In the genomic region with DNA sequence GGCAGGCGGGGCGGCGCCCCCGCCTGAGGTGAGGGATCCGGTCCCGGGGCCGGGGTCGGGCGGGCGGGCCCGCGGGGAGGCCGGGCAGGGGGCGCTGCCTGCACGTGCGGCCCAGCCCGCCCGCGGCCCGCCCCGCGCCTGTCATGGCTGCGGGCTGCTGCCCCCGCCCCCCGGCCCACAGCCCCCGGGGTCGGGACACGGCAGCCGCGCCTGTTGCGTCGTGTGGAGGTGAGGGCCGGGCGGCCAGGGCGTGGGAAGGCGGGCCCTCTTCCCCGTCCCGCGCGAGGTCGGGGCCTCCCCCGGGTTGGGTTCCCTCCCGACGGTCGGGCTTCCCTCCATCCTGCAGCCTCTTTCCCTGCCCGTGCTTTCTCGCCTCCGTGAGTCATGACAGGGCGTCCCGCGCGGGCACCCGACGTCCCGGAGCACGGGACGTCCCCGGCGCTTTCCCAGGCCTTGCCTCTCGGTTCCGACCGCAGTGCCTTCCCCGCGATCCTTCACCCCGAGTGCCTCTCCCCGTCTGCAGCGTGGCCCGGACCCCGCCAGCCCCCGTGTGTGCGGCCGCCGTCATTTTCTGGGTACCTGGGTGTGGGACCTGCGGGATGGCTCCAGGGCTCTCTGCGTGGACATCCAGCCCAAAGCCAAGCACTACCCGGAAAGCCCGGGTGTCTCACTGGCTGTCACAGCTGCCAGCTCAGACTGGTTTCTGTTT, we compare ENCODE assay signal across 8 cellular contexts.
DNase-seq lines count a peak whose midpoint lies in the region; ATAC-seq and TF ChIP-seq lines count a peak whose summit lies in the region.

No MANE protein-coding gene starts in this region.

- peaks cover 9% of the 10 kb centered on the region for H3K4me1 Mint-ChIP-seq in activated CD8-positive, alpha-beta T cell treated with anti-CD3 and anti-CD28 coated beads, Interleukin-2, amount 10 ng/mL, durations not matched to agents 7 days and 5 days (ENCODE audit: low read depth)

- no peaks in the 10 kb centered on the region for H3K9me3 Mint-ChIP-seq in activated CD8-positive, alpha-beta T cell treated with anti-CD3 and anti-CD28 coated beads, Interleukin-2, amount 10 ng/mL, durations not matched to agents 7 days and 5 days (ENCODE audit: insufficient read depth)

- H3K36me3 Mint-ChIP-seq in activated CD8-positive, alpha-beta T cell treated with anti-CD3 and anti-CD28 coated beads, Interleukin-2, amount 10 ng/mL, durations not matched to agents 7 days and 5 days (ENCODE audit: low read depth) = peaks cover 4% of the 10 kb centered on the region

- H3K27me3 Mint-ChIP-seq in activated CD8-positive, alpha-beta T cell treated with anti-CD3 and anti-CD28 coated beads, Interleukin-2, amount 10 ng/mL, durations not matched to agents 7 days and 5 days (ENCODE audit: low read depth) = no peaks in the 10 kb centered on the region

- peak overlapping the region; percentile 87 for H3K27ac Mint-ChIP-seq in activated CD8-positive, alpha-beta T cell treated with anti-CD3 and anti-CD28 coated beads, Interleukin-2, amount 10 ng/mL, durations not matched to agents 7 days and 5 days

- no peaks in the 10 kb centered on the region for H3K36me3 ChIP-seq in BJ (ENCODE audit: control insufficient read depth, insufficient read depth, low read length)

- CTCF ChIA-PET in BJ (lab: Yijun Ruan, JAX) = interaction anchor here (0.7 to 1.0 kb wide), 3 partner anchors 24 to 89 kb away, joined by 3 to 4 read pairs (median 3); a partner anchor contains a TSS
- CTCF ChIA-PET in activated CD8-positive, alpha-beta T cell treated with anti-CD3 and anti-CD28 coated beads, Interleukin-2, amount 10 ng/mL, durations not matched to agents 7 days and 5 days (lab: Charles Lee) = interaction anchor here (1.0 to 1.5 kb wide), 3 partner anchors 14 to 77 kb away, joined by 3 to 4 read pairs (median 3); a partner anchor contains a TSS

- ATAC-seq in GM19395 (IDR thresholded peaks at IDR 0.05; ENCODE audit: unreplicated experiment) = peak; percentile 24
- ATAC-seq in activated CD8-positive, alpha-beta T cell treated with anti-CD3 and anti-CD28 coated beads, Interleukin-2, amount 10 ng/mL, durations not matched to agents 7 days and 5 days = peak; percentile 18

- peak overlapping the region; percentile 56 for H3K4me3 ChIP-seq in BJ (ENCODE audit: low read depth, low read length)

- TF ChIP-seq CTCF in BJ (IDR thresholded peaks at IDR 0.05; ENCODE audit: insufficient read depth, low read depth, low read length) = no peak

- H3K4me3 Mint-ChIP-seq in activated CD8-positive, alpha-beta T cell treated with anti-CD3 and anti-CD28 coated beads, Interleukin-2, amount 10 ng/mL, durations not matched to agents 7 days and 5 days = peak overlapping the region; percentile 88

- H3K27me3 ChIP-seq in BJ (ENCODE audit: control insufficient read depth, insufficient read depth, low read length) = no peaks in the 10 kb centered on the region

- DNase-seq in BJ (ENCODE audit: low read depth) = no peak
- DNase-seq in LoVo (ENCODE audit: low spot score) = peak; percentile 22
- peak; percentile 44 for DNase-seq in activated CD8-positive, alpha-beta T cell treated with anti-CD3 and anti-CD28 coated beads, Interleukin-2, amount 10 ng/mL, durations not matched to agents 7 days and 5 days
- peak; percentile 51 for DNase-seq in effector CD4-positive, alpha-beta T cell
- peak; percentile 51 to 56 for DNase-seq in lung microvascular endothelial cell (ENCODE audit: low read depth in 2 of 2)
- DNase-seq in stimulated activated CD4-positive, alpha-beta T cell treated with anti-CD3 and anti-CD28 coated beads, TNF-alpha, amount 100 ng/mL, for 4 hours (ENCODE audit: low read depth in 3 of 3) = peak; percentile 28 to 33 (median 32)
- no peak for DNase-seq in NCI-H774 (lab: John Stamatoyannopoulos, UW)

- POLR2A ChIA-PET in BJ (lab: Charles Lee) = interaction anchor here (0.5 kb wide), 1 partner anchor 42 kb away, joined by 3 read pairs; no protein-coding TSS in a partner anchor
- POLR2A ChIA-PET in activated CD8-positive, alpha-beta T cell treated with anti-CD3 and anti-CD28 coated beads, Interleukin-2, amount 10 ng/mL, durations not matched to agents 7 days and 5 days (lab: Charles Lee) = no interaction called here

Comparison
In these comparisons a context has a peak if more than half of its experiments do, and no peak if none do; other contexts are left out.
1. DNase-seq: peak in LoVo (single experiment), activated CD8-positive, alpha-beta T cell treated with anti-CD3 and anti-CD28 coated beads, Interleukin-2, amount 10 ng/mL, durations not matched to agents 7 days and 5 days (single experiment), effector CD4-positive, alpha-beta T cell (single experiment), lung microvascular endothelial cell (2 of 2) and stimulated activated CD4-positive, alpha-beta T cell treated with anti-CD3 and anti-CD28 coated beads, TNF-alpha, amount 100 ng/mL, for 4 hours (3 of 3); none in BJ (single experiment) and NCI-H774 (single experiment).